In genomic region chr2:240840435-240841060, GRCh38 we compare ENCODE assay signal across 8 cellular contexts. TPM values are rescaled to one million over a fixed set of nuclear protein-coding genes. Genes with fewer than 3 reads are reported as not detected.
DNase-seq lines count a peak whose midpoint lies in the region; ATAC-seq, FAIRE-seq and TF ChIP-seq lines count a peak whose summit lies in the region.

No MANE protein-coding gene starts in this region.

- peak; percentile 69 for TF ChIP-seq CTCF in A549 (IDR thresholded peaks at IDR 0.05)
- TF ChIP-seq CTCF in astrocyte of the spinal cord (IDR thresholded peaks at IDR 0.05; ENCODE audit: low read depth, low read length): peak; percentile 61

- no peak overlapping the region for H3K27ac Mint-ChIP-seq in stimulated activated naive CD8-positive, alpha-beta T cell treated with anti-CD3 and anti-CD28 coated beads, Interleukin-15, amount 100 ng/mL, for 72 hours
- H3K27ac Mint-ChIP-seq in activated T-helper 2 cell treated with anti-CD3 and anti-CD28 coated beads, Interferon-gamma antibody, Interleukin-2, Interleukin-4, amounts not matched to agents 10 μg/mL and 5 μg/mL and 100 μg/mL, durations not matched to agents 14 hours and 24 hours and 36 hours: no peak overlapping the region

- H3K9me3 Mint-ChIP-seq in stimulated activated naive CD8-positive, alpha-beta T cell treated with anti-CD3 and anti-CD28 coated beads, Interleukin-15, amount 100 ng/mL, for 72 hours: peaks cover 9 to 12% of the 10 kb centered on the region in 2 donors
- H3K9me3 Mint-ChIP-seq in activated T-helper 2 cell treated with anti-CD3 and anti-CD28 coated beads, Interferon-gamma antibody, Interleukin-2, Interleukin-4, amounts not matched to agents 10 μg/mL and 5 μg/mL and 100 μg/mL, durations not matched to agents 14 hours and 24 hours and 36 hours: peaks cover 14% of the 10 kb centered on the region

- no peak for FAIRE-seq in A549 (lab: Jason Lieb, UNC)
- FAIRE-seq in islet of Langerhans (lab: Jason Lieb, UNC): peak; percentile 51

- TF ChIP-seq POLR2A in A549 (IDR thresholded peaks at IDR 0.05; ENCODE audit: low read length): no peak

- no peak overlapping the region for H3K4me2 ChIP-seq in A549

- H3K4me3 ChIP-seq in A549 (no peak overlapping the region), astrocyte of the spinal cord (ENCODE audit: low read depth, low read length) (no peak overlapping the region)

- peaks cover 9% of the 10 kb centered on the region for H3K27me3 Mint-ChIP-seq in stimulated activated naive CD8-positive, alpha-beta T cell treated with anti-CD3 and anti-CD28 coated beads, Interleukin-15, amount 100 ng/mL, for 72 hours
- H3K27me3 Mint-ChIP-seq in activated T-helper 2 cell treated with anti-CD3 and anti-CD28 coated beads, Interferon-gamma antibody, Interleukin-2, Interleukin-4, amounts not matched to agents 10 μg/mL and 5 μg/mL and 100 μg/mL, durations not matched to agents 14 hours and 24 hours and 36 hours (ENCODE audit: low read depth): peaks cover 4% of the 10 kb centered on the region

- CTCF ChIA-PET in A549 (lab: Yijun Ruan, JAX): interaction anchor here (0.5 to 4.9 kb wide), 37 partner anchors 9 to 779 kb away, joined by 3 to 37 read pairs (median 4); partner anchors contain the start of gene CAPN10

- POLR2A ChIA-PET in A549 (lab: Yijun Ruan, JAX): no interaction called here

- in situ Hi-C loops in astrocyte of the spinal cord (cut with HindIII; ENCODE audit: low sequenced_read_pairs): no loop called here

- H3K4me1 Mint-ChIP-seq in stimulated activated naive CD8-positive, alpha-beta T cell treated with anti-CD3 and anti-CD28 coated beads, Interleukin-15, amount 100 ng/mL, for 72 hours: no peaks in the 10 kb centered on the region
- no peaks in the 10 kb centered on the region for H3K4me1 Mint-ChIP-seq in activated T-helper 2 cell treated with anti-CD3 and anti-CD28 coated beads, Interferon-gamma antibody, Interleukin-2, Interleukin-4, amounts not matched to agents 10 μg/mL and 5 μg/mL and 100 μg/mL, durations not matched to agents 14 hours and 24 hours and 36 hours (ENCODE audit: low read depth)

- no peak for TF ChIP-seq EP300 in A549 (IDR thresholded peaks at IDR 0.05)

- no peaks in the 10 kb centered on the region for H3K36me3 Mint-ChIP-seq in activated T-helper 2 cell treated with anti-CD3 and anti-CD28 coated beads, Interferon-gamma antibody, Interleukin-2, Interleukin-4, amounts not matched to agents 10 μg/mL and 5 μg/mL and 100 μg/mL, durations not matched to agents 14 hours and 24 hours and 36 hours (ENCODE audit: low read depth)

- no peak overlapping the region for H3K27ac ChIP-seq in A549

- peak; percentile 69 to 80 for TF ChIP-seq RAD21 in A549 (conservative IDR thresholded peaks at IDR 0.05 in 1 of 2, IDR thresholded peaks at IDR 0.05 in 1 of 2)

- 0 out of 3 replicates have a peak, but pooled peaks cover 3% of the 10 kb centered on the region for H3K4me1 ChIP-seq in A549

- intact Hi-C loops in activated T-helper 2 cell treated with anti-CD3 and anti-CD28 coated beads, Interferon-gamma antibody, Interleukin-2, Interleukin-4, amounts not matched to agents 10 μg/mL and 5 μg/mL and 100 μg/mL, durations not matched to agents 14 hours and 24 hours and 36 hours (cut with micrococcal nuclease): no loop called here

- peak; percentile 86 to 95 for ATAC-seq in A549
- ATAC-seq in stimulated activated naive CD8-positive, alpha-beta T cell treated with anti-CD3 and anti-CD28 coated beads, Interleukin-15, amount 100 ng/mL, for 72 hours: peak; percentile 65

- H3K4me3 Mint-ChIP-seq in stimulated activated naive CD8-positive, alpha-beta T cell treated with anti-CD3 and anti-CD28 coated beads, Interleukin-15, amount 100 ng/mL, for 72 hours: no peak overlapping the region
- H3K4me3 Mint-ChIP-seq in activated T-helper 2 cell treated with anti-CD3 and anti-CD28 coated beads, Interferon-gamma antibody, Interleukin-2, Interleukin-4, amounts not matched to agents 10 μg/mL and 5 μg/mL and 100 μg/mL, durations not matched to agents 14 hours and 24 hours and 36 hours (ENCODE audit: low read depth): no peak overlapping the region

- DNase-seq in A549 (ENCODE audit: low read depth in 1 of 2, low spot score in 1 of 2) (peak; percentile 80 to 82), GM04503 (ENCODE audit: low read depth) (peak; percentile 31), NCI-H2196 treated with DMSO at 0.1 percent for 48 hours (lab: John Stamatoyannopoulos, UW; ENCODE audit: unreplicated experiment) (peak; percentile 44), astrocyte of the spinal cord (ENCODE audit: low read depth, low spot score) (peak; percentile 58)
- DNase-seq in stimulated activated naive CD8-positive, alpha-beta T cell treated with anti-CD3 and anti-CD28 coated beads, Interleukin-15, amount 100 ng/mL, for 72 hours: peak in 1 of 2 donors; percentile 33
- no peak for DNase-seq in activated CD4-positive, CD25-positive, alpha-beta regulatory T cell treated with anti-CD3 and anti-CD28 coated beads, Interleukin-2, amount 50 U/mL, for 72 hours
- no peak for DNase-seq in activated T-helper 2 cell treated with anti-CD3 and anti-CD28 coated beads, Interferon-gamma antibody, Interleukin-2, Interleukin-4, amounts not matched to agents 10 μg/mL and 5 μg/mL and 100 μg/mL, durations not matched to agents 14 hours and 24 hours and 36 hours (ENCODE audit: low spot score)

- H3K9me3 ChIP-seq in A549: peaks cover 10% of the 10 kb centered on the region; the same call in 2 of the 3 replicates

- 4% methylated on average over 3 of the region's 9 CpGs for WGBS in A549 (ENCODE audit: missing lambda C conversion rate)

TF ChIP-seq in A549, 52 proteins besides CTCF, POLR2A, EP300 and RAD21 (continues in another document):
- TF ChIP-seq BHLHE40 (IDR thresholded peaks at IDR 0.05; ENCODE audit: low read depth, low read length) (no peak), SMC3 (IDR thresholded peaks at IDR 0.05) (peak; percentile 73), TFCP2L1 (CRISPR knock-in tag; IDR thresholded peaks at IDR 0.05) (no peak), EHMT2 (IDR thresholded peaks at IDR 0.05; ENCODE audit: low read depth) (0 out of 2 replicates have a peak, but pooled peaks have one; percentile 43), TP53 (CRISPR knock-in tag; IDR thresholded peaks at IDR 0.05) (no peak), ZSCAN20 (CRISPR knock-in tag; IDR thresholded peaks at IDR 0.05) (no peak), SREBF2 (IDR thresholded peaks at IDR 0.05) (no peak)
- TF ChIP-seq, protein P1, sequence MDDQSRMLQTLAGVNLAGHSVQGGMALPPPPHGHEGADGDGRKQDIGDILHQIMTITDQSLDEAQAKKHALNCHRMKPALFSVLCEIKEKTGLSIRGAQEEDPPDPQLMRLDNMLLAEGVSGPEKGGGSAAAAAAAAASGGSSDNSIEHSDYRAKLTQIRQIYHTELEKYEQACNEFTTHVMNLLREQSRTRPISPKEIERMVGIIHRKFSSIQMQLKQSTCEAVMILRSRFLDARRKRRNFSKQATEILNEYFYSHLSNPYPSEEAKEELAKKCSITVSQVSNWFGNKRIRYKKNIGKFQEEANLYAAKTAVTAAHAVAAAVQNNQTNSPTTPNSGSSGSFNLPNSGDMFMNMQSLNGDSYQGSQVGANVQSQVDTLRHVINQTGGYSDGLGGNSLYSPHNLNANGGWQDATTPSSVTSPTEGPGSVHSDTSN (IDR thresholded peaks at IDR 0.05): no peak
- TF ChIP-seq, protein P2, sequence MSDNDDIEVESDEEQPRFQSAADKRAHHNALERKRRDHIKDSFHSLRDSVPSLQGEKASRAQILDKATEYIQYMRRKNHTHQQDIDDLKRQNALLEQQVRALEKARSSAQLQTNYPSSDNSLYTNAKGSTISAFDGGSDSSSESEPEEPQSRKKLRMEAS (IDR thresholded peaks at IDR 0.05): no peak

RNA-seq across cellular contexts. Expression of gene KIF1A, which starts 20.5 kb away (rescaled TPM):
- polyA plus RNA-seq in A549 (2011; rRNA removed): 0.28 and 0.50 TPM in 2 replicates
- 0.33 and 0.45 TPM in 2 replicates for polyA plus RNA-seq in A549 (2012; cell fraction: cytosol; rRNA removed)
- 1.4 and 1.5 TPM in 2 replicates for polyA plus RNA-seq in A549 (2012; cell fraction: nucleus; rRNA removed)
- polyA plus RNA-seq in A549 (2017; fragmentation: RNase III; extraction: RNeasy Plus Mini Kit Qiagen cat#74134 plus additional on column Dnase treatment): 0.26 to 0.35 TPM (median 0.28 TPM) in 3 replicates
- polyA minus RNA-seq in A549 (2011; rRNA and poly(A)+ RNA removed): 1.2 and 1.9 TPM in 2 replicates
- 0.97 and 2.2 TPM in 2 replicates for total RNA-seq in activated T-helper 2 cell treated with anti-CD3 and anti-CD28 coated beads, Interferon-gamma antibody, Interleukin-2, Interleukin-4, amounts not matched to agents 10 μg/mL and 5 μg/mL and 100 μg/mL, durations not matched to agents 14 hours and 24 hours and 36 hours

RNA-seq across cellular contexts. Expression of gene AGXT, which starts 28.1 kb away (rescaled TPM):
- polyA plus RNA-seq in A549 (2011; rRNA removed) (not detected in 2 replicates), A549 (2017; fragmentation: RNase III; extraction: RNeasy Plus Mini Kit Qiagen cat#74134 plus additional on column Dnase treatment) (not detected in 3 replicates)
- not detected in 2 replicates for polyA plus RNA-seq in A549 (2012; cell fraction: cytosol; rRNA removed)
- polyA plus RNA-seq in A549 (2012; cell fraction: nucleus; rRNA removed): not detected in 2 replicates
- not detected in 2 replicates for polyA minus RNA-seq in A549 (2011; rRNA and poly(A)+ RNA removed)
- not detected in 2 replicates for total RNA-seq in activated T-helper 2 cell treated with anti-CD3 and anti-CD28 coated beads, Interferon-gamma antibody, Interleukin-2, Interleukin-4, amounts not matched to agents 10 μg/mL and 5 μg/mL and 100 μg/mL, durations not matched to agents 14 hours and 24 hours and 36 hours

RNA-seq across cellular contexts. Expression of gene MAB21L4, which starts 55.4 kb away (rescaled TPM):
- polyA plus RNA-seq in A549 (2011; rRNA removed): not detected in 2 replicates
- polyA plus RNA-seq in A549 (2012; cell fraction: cytosol; rRNA removed): 0.03 and 0.04 TPM in 2 replicates
- 0.05 TPM in 1 of 2 replicates, not detected in the other for polyA plus RNA-seq in A549 (2012; cell fraction: nucleus; rRNA removed)
- not detected in 3 replicates for polyA plus RNA-seq in A549 (2017; fragmentation: RNase III; extraction: RNeasy Plus Mini Kit Qiagen cat#74134 plus additional on column Dnase treatment)
- polyA minus RNA-seq in A549 (2011; rRNA and poly(A)+ RNA removed): not detected in 2 replicates
- not detected in 2 replicates for total RNA-seq in activated T-helper 2 cell treated with anti-CD3 and anti-CD28 coated beads, Interferon-gamma antibody, Interleukin-2, Interleukin-4, amounts not matched to agents 10 μg/mL and 5 μg/mL and 100 μg/mL, durations not matched to agents 14 hours and 24 hours and 36 hours

Comparison
In these comparisons a context has a peak if more than half of its experiments do, and no peak if none do; other contexts are left out.
1. DNase-seq: peak in A549 (2 of 2), GM04503 (single experiment), NCI-H2196 treated with DMSO at 0.1 percent for 48 hours (single experiment) and astrocyte of the spinal cord (single experiment); none in activated CD4-positive, CD25-positive, alpha-beta regulatory T cell treated with anti-CD3 and anti-CD28 coated beads, Interleukin-2, amount 50 U/mL, for 72 hours (single experiment) and activated T-helper 2 cell treated with anti-CD3 and anti-CD28 coated beads, Interferon-gamma antibody, Interleukin-2, Interleukin-4, amounts not matched to agents 10 μg/mL and 5 μg/mL and 100 μg/mL, durations not matched to agents 14 hours and 24 hours and 36 hours (single experiment).